ENCODE assay signal across 14 cellular contexts in genomic region chr20:6333110-6333509, GRCh38.
"Had no signal": no experiment of that assay in that cellular context is flagged by ENCODE, and none has a peak within 500 bp of the region (broad histone marks: within the 10 kb centered on the region; RNA-seq: fewer than 3 reads in every experiment).

No MANE protein-coding gene starts in this region.

- H3K27me3 ChIP-seq: cardiac muscle cell, foreskin keratinocyte, heart left ventricle, ovary, stomach had no signal

- ATAC-seq: activated T-cell treated with anti-CD3 and anti-CD28 coated beads, Interleukin-2, amount 50 U/mL, for 72 hours; foreskin keratinocyte; heart left ventricle had no signal

- H3K9me3 ChIP-seq: ovary, thoracic aorta had no signal

- H3K4me1 ChIP-seq: foreskin keratinocyte, heart left ventricle, left ventricle myocardium inferior, stomach had no signal

- DNase-seq: activated CD4-positive, alpha-beta memory T cell treated with anti-CD3 and anti-CD28 coated beads for 36 hours; activated CD4-positive, alpha-beta T cell treated with anti-CD3 and anti-CD28 coated beads for 1 hour; activated gamma-delta T cell treated with Interleukin-2 at 50 U/mL for 16 hours; activated T-cell treated with anti-CD3 and anti-CD28 coated beads, Interleukin-2, amount 50 U/mL, for 72 hours; aorta; foreskin keratinocyte; heart left ventricle; islet precursor cell; left ventricle myocardium inferior; ovary; stimulated activated CD4-positive, alpha-beta T cell treated with anti-CD3 and anti-CD28 coated beads, Interleukin-4, amount 100 ng/mL, for 4 hours; stomach had no signal

- H3K4me3 ChIP-seq: cardiac muscle cell, heart left ventricle, left ventricle myocardium inferior, ovary, stomach, thoracic aorta had no signal

- H3K36me3 ChIP-seq: cardiac muscle cell, heart left ventricle, left ventricle myocardium inferior, ovary, stomach, thoracic aorta had no signal

- H3K27ac ChIP-seq: cardiac muscle cell, foreskin keratinocyte, heart left ventricle, left ventricle myocardium inferior, ovary, stomach, thoracic aorta had no signal
